ENCODE assay signal across 1 cellular context in the genomic region with DNA sequence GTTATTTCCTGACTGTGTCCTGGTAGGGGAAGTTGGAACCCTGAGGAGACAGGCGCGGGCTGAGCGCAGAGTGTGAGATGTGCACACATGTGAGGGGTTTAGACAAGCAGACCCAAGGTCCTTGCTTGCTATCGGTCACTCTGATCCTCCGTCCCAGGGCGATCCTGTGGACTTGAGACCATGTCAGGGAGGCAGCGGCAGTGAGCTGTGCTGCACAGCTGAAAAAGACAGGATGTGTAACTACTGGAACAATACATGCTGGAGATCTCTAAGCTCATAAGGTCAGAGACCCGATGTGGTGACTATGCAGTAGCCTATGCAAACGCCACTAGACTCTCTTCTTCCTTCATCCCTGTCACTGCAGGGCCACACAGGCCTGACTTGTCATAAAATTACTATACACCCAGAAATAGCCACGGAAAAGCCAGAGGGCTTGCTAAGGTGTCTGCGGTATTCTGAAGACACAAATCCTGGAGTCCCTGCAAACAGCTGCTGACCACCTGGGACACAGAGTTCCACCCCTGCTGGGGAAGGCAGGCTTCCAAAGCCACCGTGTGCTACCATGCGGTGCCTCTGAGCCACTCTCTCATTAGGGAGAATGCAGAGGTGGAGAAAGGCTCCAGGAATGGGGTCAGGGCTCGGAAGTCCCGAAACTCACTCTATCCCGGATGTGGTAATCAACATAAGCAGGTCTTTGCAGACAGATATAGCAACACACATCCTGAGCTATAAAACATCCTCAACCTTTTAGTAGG.
TF ChIP-seq lines count a peak whose summit lies in the region.

No MANE protein-coding gene starts in this region.

TF ChIP-seq in WTC11, 78 proteins besides CTCF, POLR2A, EP300 and RAD21 (continued from another document):
- no peak for TF ChIP-seq ZNF416 (CRISPR knock-in tag; IDR thresholded peaks at IDR 0.05)
- TF ChIP-seq E2F4 (CRISPR knock-in tag; IDR thresholded peaks at IDR 0.05; ENCODE audit: borderline replicate concordance, low read depth) = no peak
